ENCODE assay signal across 11 cellular contexts in the genomic region with DNA sequence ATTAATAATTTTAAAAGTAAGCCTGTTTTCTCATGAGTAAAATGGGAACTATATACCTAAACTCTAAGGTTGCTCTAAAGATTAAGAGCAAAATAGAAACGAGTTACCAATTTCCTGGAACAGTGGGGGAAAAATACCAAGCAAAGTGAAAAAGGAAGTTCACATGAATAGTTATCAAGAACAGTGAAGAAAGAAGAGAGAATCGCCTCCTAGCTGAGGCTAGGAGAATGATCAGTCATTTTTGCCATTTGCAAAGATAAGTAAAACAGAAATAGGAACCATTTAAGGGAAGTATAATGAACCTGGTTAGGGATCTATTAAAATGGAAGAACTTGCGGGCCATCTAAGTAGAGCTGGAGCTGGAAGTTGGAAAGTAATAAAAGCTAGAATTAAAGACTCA. TPM values are rescaled to one million over a fixed set of nuclear protein-coding genes. Genes with fewer than 3 reads are reported as not detected.
DNase-seq lines count a peak whose midpoint lies in the region; ATAC-seq and TF ChIP-seq lines count a peak whose summit lies in the region.
"Had no signal": no experiment of that assay in that cellular context is flagged by ENCODE, and none has a peak within 500 bp of the region (broad histone marks: within the 10 kb centered on the region; RNA-seq: fewer than 3 reads in every experiment).

No MANE protein-coding gene starts in this region.

- peak overlapping the region; percentile 76 for H3K27ac Mint-ChIP-seq in activated naive CD8-positive, alpha-beta T cell treated with anti-CD3 and anti-CD28 coated beads, Interleukin-2, amount 10 ng/mL, durations not matched to agents 7 days and 5 days
- H3K27ac Mint-ChIP-seq: nephron had no signal

- peaks cover 33% of the 10 kb centered on the region for H3K4me1 Mint-ChIP-seq in activated naive CD8-positive, alpha-beta T cell treated with anti-CD3 and anti-CD28 coated beads, Interleukin-2, amount 10 ng/mL, durations not matched to agents 7 days and 5 days

- ATAC-seq in GM19035 (IDR thresholded peaks at IDR 0.05; ENCODE audit: unreplicated experiment) (peak; percentile 45), HG03354 (IDR thresholded peaks at IDR 0.05; ENCODE audit: poor library complexity, severe bottlenecking, unreplicated experiment) (no peak), HG02571 (IDR thresholded peaks at IDR 0.05; ENCODE audit: unreplicated experiment) (no peak)
- peak; percentile 48 for ATAC-seq in activated naive CD8-positive, alpha-beta T cell treated with anti-CD3 and anti-CD28 coated beads, Interleukin-2, amount 10 ng/mL, durations not matched to agents 7 days and 5 days (ENCODE audit: low read depth)

- H3K9me3 Mint-ChIP-seq in activated naive CD8-positive, alpha-beta T cell treated with anti-CD3 and anti-CD28 coated beads, Interleukin-2, amount 10 ng/mL, durations not matched to agents 7 days and 5 days: no peaks in the 10 kb centered on the region
- H3K9me3 Mint-ChIP-seq: nephron had no signal

- DNase-seq in AG09309 (ENCODE audit: low read depth) (no peak), Kasumi-1 (lab: John Stamatoyannopoulos, UW) (peak; percentile 85 to 88), anterior cingulate cortex (lab: John Stamatoyannopoulos, UW) (no peak)
- DNase-seq in activated naive CD8-positive, alpha-beta T cell treated with anti-CD3 and anti-CD28 coated beads, Interleukin-2, amount 10 ng/mL, durations not matched to agents 7 days and 5 days: no peak
- DNase-seq in stimulated activated CD4-positive, alpha-beta T cell treated with anti-CD3 and anti-CD28 coated beads, Interleukin-12 subunit alpha, Interleukin-12 subunit beta, amount 100 ng/mL, for 4 hours: no peak
- DNase-seq: NCI-H2107, tibial artery had no signal

- POLR2A ChIA-PET in activated naive CD8-positive, alpha-beta T cell treated with anti-CD3 and anti-CD28 coated beads, Interleukin-2, amount 10 ng/mL, durations not matched to agents 7 days and 5 days (lab: Charles Lee): no interaction called here

- no peak overlapping the region for H3K4me3 ChIP-seq in AG09309 (ENCODE audit: control insufficient read depth, low read depth, low read length)
- H3K4me3 ChIP-seq: tibial artery had no signal

- peak overlapping the region; percentile 54 for H3K4me3 Mint-ChIP-seq in activated naive CD8-positive, alpha-beta T cell treated with anti-CD3 and anti-CD28 coated beads, Interleukin-2, amount 10 ng/mL, durations not matched to agents 7 days and 5 days
- H3K4me3 Mint-ChIP-seq: nephron had no signal

- no peaks in the 10 kb centered on the region for H3K36me3 Mint-ChIP-seq in activated naive CD8-positive, alpha-beta T cell treated with anti-CD3 and anti-CD28 coated beads, Interleukin-2, amount 10 ng/mL, durations not matched to agents 7 days and 5 days

- peak; percentile 29 for TF ChIP-seq CTCF in AG09309 (IDR thresholded peaks at IDR 0.05; ENCODE audit: control insufficient read depth, insufficient read depth, low read depth, low read length, missing control alignments)

- peaks cover 5% of the 10 kb centered on the region for H3K27me3 Mint-ChIP-seq in activated naive CD8-positive, alpha-beta T cell treated with anti-CD3 and anti-CD28 coated beads, Interleukin-2, amount 10 ng/mL, durations not matched to agents 7 days and 5 days

RNA-seq across cellular contexts. Expression of a gene that starts 50.7 kb away (rescaled TPM):
- 10 to 100 TPM; 10.1 to 10.7 TPM for total RNA-seq in activated naive CD8-positive, alpha-beta T cell treated with anti-CD3 and anti-CD28 coated beads, Interleukin-2, amount 10 ng/mL, durations not matched to agents 7 days and 5 days

Comparison
In these comparisons a context has a peak if more than half of its experiments do, and no peak if none do; other contexts are left out.
1. DNase-seq: peak in Kasumi-1 (2 of 2); none in AG09309 (single experiment), activated naive CD8-positive, alpha-beta T cell treated with anti-CD3 and anti-CD28 coated beads, Interleukin-2, amount 10 ng/mL, durations not matched to agents 7 days and 5 days (single experiment), stimulated activated CD4-positive, alpha-beta T cell treated with anti-CD3 and anti-CD28 coated beads, Interleukin-12 subunit alpha, Interleukin-12 subunit beta, amount 100 ng/mL, for 4 hours (single experiment) and anterior cingulate cortex (0 of 58).
2. ATAC-seq: peak in GM19035 (single experiment) and activated naive CD8-positive, alpha-beta T cell treated with anti-CD3 and anti-CD28 coated beads, Interleukin-2, amount 10 ng/mL, durations not matched to agents 7 days and 5 days (single experiment); none in HG03354 (single experiment) and HG02571 (single experiment).